In genomic region chr5:157540124-157540523, GRCh38 we compare ENCODE assay signal across 10 cellular contexts. TPM values are rescaled to one million over a fixed set of nuclear protein-coding genes. Genes with fewer than 3 reads are reported as not detected.
DNase-seq lines count a peak whose midpoint lies in the region; ATAC-seq and TF ChIP-seq lines count a peak whose summit lies in the region.
"Had no signal": no experiment of that assay in that cellular context is flagged by ENCODE, and none has a peak within 500 bp of the region (broad histone marks: within the 10 kb centered on the region; RNA-seq: fewer than 3 reads in every experiment).

No MANE protein-coding gene starts in this region.

- H3K36me3 Mint-ChIP-seq in activated T-cell treated with anti-CD3 and anti-CD28 coated beads, Interleukin-2, amount 50 U/mL, for 4 hours (ENCODE audit: insufficient read depth), result peaks cover 7% of the 10 kb centered on the region

- peak overlapping the region; percentile 69 for H3K9ac ChIP-seq in OCI-LY3 (ENCODE audit: low read length)
- H3K9ac ChIP-seq: parathyroid adenoma had no signal

- no peak for TF ChIP-seq EP300 in stomach (IDR thresholded peaks at IDR 0.05)

- H3K4me1 Mint-ChIP-seq in activated T-cell treated with anti-CD3 and anti-CD28 coated beads, Interleukin-2, amount 50 U/mL, for 4 hours (ENCODE audit: low read depth), result peaks cover 73% of the 10 kb centered on the region

- no peak for ATAC-seq in activated T-cell treated with anti-CD3 and anti-CD28 coated beads, Interleukin-2, amount 50 U/mL, for 4 hours

- H3K4me3 ChIP-seq in OCI-LY3 (ENCODE audit: low read length), result peak overlapping the region; percentile 76
- H3K4me3 ChIP-seq in esophagus (ENCODE audit: low read depth in 1 of 2, low read length in 2 of 2), result no peak overlapping the region
- no peak overlapping the region for H3K4me3 ChIP-seq in stomach

- TF ChIP-seq CTCF in OCI-LY3 (IDR thresholded peaks at IDR 0.05; ENCODE audit: low read depth, low read length) (no peak), stomach (IDR thresholded peaks at IDR 0.05) (no peak)

- H3K27ac ChIP-seq in OCI-LY3 (ENCODE audit: low read length) (peak overlapping the region; percentile 94), esophagus (ENCODE audit: low read depth in 2 of 2, low read length in 1 of 2) (peak overlapping the region; percentile 63 to 75), stomach (peak overlapping the region; percentile 62 to 86 (median 83))
- H3K27ac ChIP-seq: parathyroid adenoma had no signal

- intact Hi-C loops in stomach (cut with DNase I; ENCODE audit: low total_unique reads), result no loop called here

- H3K27me3 ChIP-seq in OCI-LY3 (ENCODE audit: low read depth, low read length) (no peaks in the 10 kb centered on the region), esophagus (ENCODE audit: control insufficient read depth in 1 of 2, insufficient read depth in 2 of 2, low read length in 2 of 2) (no peaks in the 10 kb centered on the region), stomach (no peaks in the 10 kb centered on the region)

- H3K36me3 ChIP-seq in OCI-LY3 (replicated peaks; ENCODE audit: low read depth, low read length), result peaks cover 26% of the 10 kb centered on the region
- peaks cover 0 to 4% of the 10 kb centered on the region in 2 donors for H3K36me3 ChIP-seq in esophagus (ENCODE audit: control insufficient read depth in 2 of 2, insufficient read depth in 2 of 2, low read length in 1 of 2)
- peaks cover 0 to 11% (median 4%) of the 10 kb centered on the region in 4 donors for H3K36me3 ChIP-seq in stomach

- H2AFZ ChIP-seq in OCI-LY3 (ENCODE audit: low read depth, low read length), result no peak overlapping the region
- H2AFZ ChIP-seq: parathyroid adenoma had no signal

- no peak for DNase-seq in activated T-cell treated with anti-CD3 and anti-CD28 coated beads, Interleukin-2, amount 50 U/mL, for 4 hours
- no peak for DNase-seq in activated T-cell treated with anti-CD3 and anti-CD28 coated beads, Interleukin-2, amount 50 U/mL, for 48 hours
- DNase-seq in stomach (no peak), GM03348 (ENCODE audit: low spot score) (no peak), anterior cingulate cortex (lab: John Stamatoyannopoulos, UW) (no peak), NCI-H82 (lab: John Stamatoyannopoulos, UW) (no peak)

- no peak for TF ChIP-seq POLR2A in stomach (IDR thresholded peaks at IDR 0.05)

- H3K9me3 Mint-ChIP-seq in activated T-cell treated with anti-CD3 and anti-CD28 coated beads, Interleukin-2, amount 50 U/mL, for 4 hours, result no peaks in the 10 kb centered on the region
- H3K9me3 Mint-ChIP-seq: WTC11 had no signal

- peak overlapping the region; percentile 99 for H3K4me2 ChIP-seq in OCI-LY3 (ENCODE audit: low read length)

- WGBS in esophagus, 2 donors, result 78 to 84% methylated on average over 2 of the region's 2 CpGs
- 78 to 91% (median 82%) methylated on average over 2 of the region's 2 CpGs for WGBS in stomach, 5 donors

- peak overlapping the region; percentile 43 for H3K4me3 Mint-ChIP-seq in activated T-cell treated with anti-CD3 and anti-CD28 coated beads, Interleukin-2, amount 50 U/mL, for 4 hours
- H3K4me3 Mint-ChIP-seq: WTC11 had no signal

- H3K4me1 ChIP-seq in OCI-LY3 (ENCODE audit: low read length) (peaks cover 62% of the 10 kb centered on the region), esophagus (ENCODE audit: control insufficient read depth in 2 of 2, insufficient read depth in 2 of 2, low read length in 1 of 2) (peaks cover 0 to 7% of the 10 kb centered on the region in 2 donors), stomach (peaks cover 20 to 86% (median 55%) of the 10 kb centered on the region in 4 donors)
- H3K4me1 ChIP-seq: parathyroid adenoma had no signal

- H3K27me3 Mint-ChIP-seq in activated T-cell treated with anti-CD3 and anti-CD28 coated beads, Interleukin-2, amount 50 U/mL, for 4 hours (ENCODE audit: low read depth), result no peaks in the 10 kb centered on the region

- H3K9me3 ChIP-seq in OCI-LY3 (ENCODE audit: insufficient read depth, low read length) (no peaks in the 10 kb centered on the region), esophagus (ENCODE audit: control insufficient read depth in 2 of 2, insufficient read depth in 1 of 2, low read depth in 1 of 2, low read length in 1 of 2) (no peaks in the 10 kb centered on the region), stomach (no peaks in the 10 kb centered on the region)

- peaks cover 19% of the 10 kb centered on the region; the same call in 1 of the 2 replicates for H4K20me1 ChIP-seq in OCI-LY3 (ENCODE audit: insufficient read depth, low read length)

- peaks cover 76% of the 10 kb centered on the region for H3K79me2 ChIP-seq in OCI-LY3 (ENCODE audit: low read length)
- H3K79me2 ChIP-seq: parathyroid adenoma had no signal

RNA-seq across cellular contexts. Expression of gene ADAM19, which starts 35.5 kb away (rescaled TPM):
- 10 to 100 TPM; 37.9 to 54.9 (median 49.2) TPM for total RNA-seq in activated T-cell treated with anti-CD3 and anti-CD28 coated beads, Interleukin-2, amount 50 U/mL, for 4 hours
- 1 to 10 TPM; 2.1 to 2.3 TPM for polyA plus RNA-seq in esophagus
- total RNA-seq in stomach, result 10 to 100 TPM in 3 of 5 donors, 1 to 10 TPM in 2; 1.2 to 42.8 (median 13.3) TPM
- 1 to 10 TPM; 3.3 to 4.1 (median 3.4) TPM for polyA plus RNA-seq in stomach
